8 cellular contexts compared by ENCODE assay signal in the genomic region with DNA sequence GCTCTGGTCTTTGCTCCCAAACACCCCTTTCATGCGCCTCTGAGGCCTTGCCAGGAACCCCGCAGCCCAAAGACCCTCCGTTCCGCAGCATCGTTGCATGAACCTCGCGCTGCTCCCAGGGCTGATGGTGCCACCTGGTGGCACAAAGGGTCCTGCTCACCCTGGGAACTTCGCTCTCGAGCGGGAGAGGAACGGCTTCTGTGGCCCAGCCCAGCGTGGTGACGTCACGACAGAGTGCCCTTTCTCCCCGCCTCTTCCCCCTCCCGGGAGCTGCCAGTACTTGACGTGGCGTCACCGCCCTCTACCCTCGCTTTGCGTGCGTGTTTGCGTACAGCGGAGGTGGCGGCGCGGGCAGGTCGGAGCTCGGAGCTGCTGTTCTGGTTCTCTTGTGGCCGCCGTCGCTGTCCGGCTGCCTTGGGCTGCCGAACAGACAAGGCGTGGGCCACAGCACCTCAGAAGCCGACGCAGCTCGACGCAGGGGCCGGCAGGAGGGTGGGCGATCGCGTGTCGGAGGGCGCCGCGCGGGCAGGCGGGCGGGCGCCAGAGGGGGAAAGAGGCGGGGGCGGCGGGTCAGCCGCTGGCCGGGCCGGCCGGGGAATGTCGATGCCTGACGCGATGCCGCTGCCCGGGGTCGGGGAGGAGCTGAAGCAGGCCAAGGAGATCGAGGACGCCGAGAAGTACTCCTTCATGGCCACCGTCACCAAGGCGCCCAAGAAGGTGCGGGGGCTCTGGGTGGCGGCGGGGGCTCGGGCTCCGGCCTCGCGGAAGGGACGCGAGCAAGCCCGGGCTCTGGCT. TPM values are rescaled to one million over a fixed set of nuclear protein-coding genes. Genes with fewer than 3 reads are reported as not detected.
DNase-seq lines count a peak whose midpoint lies in the region; ATAC-seq and TF ChIP-seq lines count a peak whose summit lies in the region.

A gene (plus strand): TSS at position 310 of the 795 bp plus-strand sequence. CDS start 288 bp downstream, at position 598.

- H3K9me3 ChIP-seq in breast epithelium = no peaks in the 10 kb centered on the region
- H3K9me3 ChIP-seq in iPS-18c (ENCODE audit: control insufficient read depth, insufficient read depth, low read length) = no peaks in the 10 kb centered on the region

- peak within 1 kb of the TSS; percentile 68 to 88 (median 85) for H3K4me3 ChIP-seq in breast epithelium
- peak within 1 kb of the TSS; percentile 74 for H3K4me3 ChIP-seq in iPS-18c (ENCODE audit: insufficient read depth, low read depth, low read length)
- peak within 1 kb of the TSS; percentile 63 to 94 (median 83) for H3K4me3 ChIP-seq in skin epidermis

- TF ChIP-seq CTCF in VCaP (conservative IDR thresholded peaks at IDR 0.05) (peak; percentile 96), breast epithelium (IDR thresholded peaks at IDR 0.05) (peak; percentile 97 to 100 (median 99))

- H3K27ac ChIP-seq in VCaP (peak within 1 kb of the TSS; percentile 87), breast epithelium (peak within 1 kb of the TSS; percentile 95 to 97), skin epidermis (peak within 1 kb of the TSS; percentile 88 to 99 (median 95))

- DNase-seq in AG08396 (ENCODE audit: low spot score) (peak; percentile 98), NCI-H2196 treated with DMSO at 0.1 percent for 48 hours (lab: John Stamatoyannopoulos, UW; ENCODE audit: unreplicated experiment) (peak; percentile 97), breast epithelium (ENCODE audit: low spot score in 2 of 2) (peak; percentile 99 to 100)

- no peaks in the 10 kb centered on the region for H3K36me3 ChIP-seq in breast epithelium

- intact Hi-C loops in breast epithelium (cut with DNase I; ENCODE audit: low total_unique reads) = loop anchor here (10.0 kb wide), 1 partner anchor 80 kb away; no protein-coding TSS in a partner anchor

- peak; percentile 97 for ATAC-seq in GM18873 (IDR thresholded peaks at IDR 0.05; ENCODE audit: low FRiP score, unreplicated experiment)
- peak; percentile 97 for ATAC-seq in HG03139 (IDR thresholded peaks at IDR 0.05; ENCODE audit: unreplicated experiment)

- peaks cover 0 to 25% of the 10 kb centered on the region in 2 donors for H3K4me1 ChIP-seq in breast epithelium

- H3K27me3 ChIP-seq in breast epithelium = no peaks in the 10 kb centered on the region

- peak; percentile 98 for TF ChIP-seq POLR2A in breast epithelium (IDR thresholded peaks at IDR 0.05)

RNA-seq across cellular contexts. Expression of the gene that starts here (rescaled TPM):
- 10 to 100 TPM; 67.7 to 75.1 (median 73.8) TPM for total RNA-seq in breast epithelium

Comparison
In these comparisons a context has a peak if more than half of its experiments do, and no peak if none do; other contexts are left out.
1. Peak in every context shown above with its lines: DNase-seq, ATAC-seq, H3K4me3 ChIP-seq and H3K27ac ChIP-seq.